In the genomic region with DNA sequence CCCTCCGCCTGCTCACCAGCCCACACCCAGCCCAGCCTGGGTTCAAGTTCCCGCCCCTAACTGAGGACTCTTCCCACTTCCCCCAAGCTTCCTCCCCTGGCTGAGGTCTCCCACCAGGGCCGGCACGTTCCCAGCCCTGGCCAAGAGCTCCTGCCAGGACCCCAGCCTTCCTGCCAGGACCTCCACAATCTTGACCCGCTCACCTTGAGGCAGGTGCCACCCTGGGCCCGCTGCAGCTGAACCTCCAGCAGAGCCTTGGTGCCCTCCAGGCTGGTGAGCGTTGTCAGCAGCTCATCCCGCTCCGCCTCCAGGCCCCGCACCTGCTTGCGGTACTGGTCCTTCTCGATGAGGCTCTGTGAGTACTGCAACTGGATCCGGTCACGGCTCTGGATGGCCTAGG, we compare ENCODE assay signal across 18 cellular contexts. TPM values are rescaled to one million over a fixed set of nuclear protein-coding genes. Genes with fewer than 3 reads are reported as not detected.
DNase-seq lines count a peak whose midpoint lies in the region; ATAC-seq and TF ChIP-seq lines count a peak whose summit lies in the region.
"Had no signal": no experiment of that assay in that cellular context is flagged by ENCODE, and none has a peak within 500 bp of the region (broad histone marks: within the 10 kb centered on the region; RNA-seq: fewer than 3 reads in every experiment).

No MANE protein-coding gene starts in this region.

- H3K4me3 ChIP-seq in heart left ventricle: no peak overlapping the region
- no peak overlapping the region for H3K4me3 ChIP-seq in H7 (ENCODE audit: insufficient read depth, low read depth, low read length)
- H3K4me3 ChIP-seq in vagina: no peak overlapping the region
- H3K4me3 ChIP-seq: BLaER1, GM12878, GM23248, HAP-1 had no signal

- DNase-seq in heart left ventricle (peak in 1 of 5 donors; percentile 52), cardiac septum (ENCODE audit: low spot score) (no peak), H7 (peak; percentile 53), RWPE1 (ENCODE audit: low spot score) (no peak), osteocyte (ENCODE audit: extremely low spot score, unreplicated experiment) (no peak), dedifferentiated amniotic fluid mesenchymal stem cell (ENCODE audit: extremely low spot score) (no peak), vagina (ENCODE audit: extremely low spot score in 2 of 2) (no peak)
- DNase-seq: 8988T; AML-193; CD8-positive, alpha-beta memory T cell; DMS79; GM23248; HFFc6 had no signal

- TF ChIP-seq POLR2A in heart left ventricle (IDR thresholded peaks at IDR 0.05) (no peak), vagina (IDR thresholded peaks at IDR 0.05) (no peak)

- intact Hi-C loops in heart left ventricle (cut with DNase I): no loop called here
- intact Hi-C loops in cardiac septum (cut with DNase I): no loop called here
- intact Hi-C loops in vagina (cut with DNase I): no loop called here

- H3K9me3 Mint-ChIP-seq in osteocyte (ENCODE audit: unreplicated experiment): no peaks in the 10 kb centered on the region
- H3K9me3 Mint-ChIP-seq: HFFc6 had no signal

- H3K36me3 Mint-ChIP-seq in osteocyte (ENCODE audit: unreplicated experiment): peaks cover 13% of the 10 kb centered on the region
- H3K36me3 Mint-ChIP-seq: CD8-positive, alpha-beta memory T cell had no signal

- TF ChIP-seq CTCF in heart left ventricle (IDR thresholded peaks at IDR 0.05) (no peak), RWPE1 (conservative IDR thresholded peaks at IDR 0.05; ENCODE audit: low read depth) (no peak), osteocyte (IDR thresholded peaks at IDR 0.05) (no peak), vagina (IDR thresholded peaks at IDR 0.05) (no peak)

- peaks cover 0 to 90% (median 58%) of the 10 kb centered on the region in 12 donors for H3K4me1 ChIP-seq in heart left ventricle
- H3K4me1 ChIP-seq in vagina: peaks cover 31% of the 10 kb centered on the region
- H3K4me1 ChIP-seq: HAP-1 had no signal

- CTCF ChIA-PET in RWPE1 (lab: Yijun Ruan, JAX): no interaction called here

- H3K9me3 ChIP-seq in heart left ventricle: no peaks in the 10 kb centered on the region
- H3K9me3 ChIP-seq in vagina: no peaks in the 10 kb centered on the region
- H3K9me3 ChIP-seq: BLaER1, HAP-1 had no signal

- 61 to 89% (median 79%) methylated on average over 9 to 14 of the region's 14 CpGs for WGBS in heart left ventricle, 4 donors

- ATAC-seq in heart left ventricle (no peak), HG02852 (IDR thresholded peaks at IDR 0.05; ENCODE audit: unreplicated experiment) (no peak)
- ATAC-seq: GM12878 had no signal

- POLR2A ChIA-PET in RWPE1 (lab: Yijun Ruan, JAX; ENCODE audit: low non-redundant PET): no interaction called here

- H3K36me3 ChIP-seq in heart left ventricle (peaks cover 0 to 50% (median 18%) of the 10 kb centered on the region in 9 donors), H7 (replicated peaks; ENCODE audit: control insufficient read depth, insufficient read depth, low read length) (no peaks in the 10 kb centered on the region; the same call in 1 of the 2 replicates), vagina (no peaks in the 10 kb centered on the region)
- H3K36me3 ChIP-seq: BLaER1, HAP-1 had no signal

- H3K27ac ChIP-seq in heart left ventricle: peak overlapping the region in 8 of 12 donors; percentile 5 to 88 (median 46)
- peak overlapping the region; percentile 96 for H3K27ac ChIP-seq in RWPE1
- no peak overlapping the region for H3K27ac ChIP-seq in vagina
- H3K27ac ChIP-seq: BLaER1, GM23248, HL-60 had no signal

- no peak overlapping the region for H3K4me3 Mint-ChIP-seq in osteocyte (ENCODE audit: unreplicated experiment)
- H3K4me3 Mint-ChIP-seq: CD8-positive, alpha-beta memory T cell; HFFc6 had no signal

- H3K27me3 Mint-ChIP-seq in osteocyte (ENCODE audit: unreplicated experiment): no peaks in the 10 kb centered on the region

- peaks cover 40% of the 10 kb centered on the region for H3K4me1 Mint-ChIP-seq in osteocyte (ENCODE audit: unreplicated experiment)

- H3K27ac Mint-ChIP-seq in osteocyte (ENCODE audit: unreplicated experiment): peak overlapping the region; percentile 7
- H3K27ac Mint-ChIP-seq: HFFc6 had no signal

- H3K27me3 ChIP-seq in heart left ventricle (no peaks in the 10 kb centered on the region), H7 (ENCODE audit: control insufficient read depth, insufficient read depth, low read length) (no peaks in the 10 kb centered on the region), vagina (no peaks in the 10 kb centered on the region)

RNA-seq across cellular contexts. Expression of a gene that starts 13.2 kb away (rescaled TPM):
- total RNA-seq in heart left ventricle (10 to 100 TPM in 3 of 9 donors, 1 to 10 TPM in 6; 5.2 to 12.6 (median 8.1) TPM), cardiac septum (6.0 TPM), osteocyte (29.2 and 31.5 TPM in 2 replicates), vagina (11.0 TPM)
- 10 to 100 TPM in 1 of 2 donors, 1 to 10 TPM in 1; 7.8 to 13.9 TPM for polyA plus RNA-seq in heart left ventricle
- total RNA-seq in H7 (2014; rRNA removed; shearing (Covaris generic)): 16.5 and 18.4 TPM in 2 replicates

RNA-seq across cellular contexts. Expression of a gene that starts 19.8 kb away (rescaled TPM):
- total RNA-seq in heart left ventricle: 10 to 100 TPM in 4 of 9 donors, 1 to 10 TPM in 5; 5.8 to 25.6 (median 9.6) TPM
- 10 to 100 TPM in 1 of 2 donors, 1 to 10 TPM in 1; 7.1 to 16.3 TPM for polyA plus RNA-seq in heart left ventricle
- total RNA-seq in cardiac septum: 5.3 TPM
- total RNA-seq in H7 (2014; rRNA removed; shearing (Covaris generic)): 1.3 and 5.1 TPM in 2 replicates
- total RNA-seq in osteocyte: 1.5 and 2.3 TPM in 2 replicates
- 15.2 TPM for total RNA-seq in vagina
- total RNA-seq: GM23248, HFFc6 had no signal
- polyA plus RNA-seq: GM23248 had no signal

RNA-seq across cellular contexts. Expression of a gene that starts 54.3 kb away (rescaled TPM):
- total RNA-seq in heart left ventricle: 10 to 100 TPM; 11.9 to 34.9 (median 23.8) TPM
- 10 to 100 TPM; 10.4 to 17.7 TPM for polyA plus RNA-seq in heart left ventricle
- 18.8 TPM for total RNA-seq in cardiac septum
- total RNA-seq in H7 (2014; rRNA removed; shearing (Covaris generic)): 13.3 and 22.5 TPM in 2 replicates
- 282 and 283 TPM in 2 replicates for total RNA-seq in osteocyte
- total RNA-seq in vagina: 46.2 TPM
- polyA plus RNA-seq: CD8-positive, alpha-beta memory T cell had no signal
